Comparison of ENCODE assay signal across 8 cellular contexts in genomic region chr11:93921695-93922468, GRCh38.
A peak's percentile ranks its signal among the peaks of the same experiment; 100 is the strongest.
DNase-seq lines count a peak whose midpoint lies in the region; ATAC-seq and TF ChIP-seq lines count a peak whose summit lies in the region.

No MANE protein-coding gene starts in this region.

- peaks cover 3% of the 10 kb centered on the region for H3K27me3 ChIP-seq in adrenal gland

- no peak for TF ChIP-seq POLR2A in adrenal gland (IDR thresholded peaks at IDR 0.05)

- ATAC-seq in GM18517 (IDR thresholded peaks at IDR 0.05; ENCODE audit: unreplicated experiment) (peak; percentile 51), HG03354 (IDR thresholded peaks at IDR 0.05; ENCODE audit: poor library complexity, severe bottlenecking, unreplicated experiment) (peak; percentile 80)

- intact Hi-C loops in adrenal gland (cut with DNase I), result loop anchor here in 1 of 2 donors (10.0 kb wide), 2 partner anchors 493 to 583 kb away; no protein-coding TSS in a partner anchor

- H3K4me3 ChIP-seq in adrenal gland, result no peak overlapping the region

- no peaks in the 10 kb centered on the region for H3K36me3 ChIP-seq in adrenal gland (replicated peaks in 1 of 2)

- H3K27ac ChIP-seq in adrenal gland, result no peak overlapping the region

- DNase-seq in COR-L47 (lab: John Stamatoyannopoulos, UW), result peak; percentile 54
- DNase-seq in NCI-H524 (lab: John Stamatoyannopoulos, UW), result peak; percentile 39 to 64
- DNase-seq in adrenal gland, result peak; percentile 49 to 69 (median 55)
- peak; percentile 49 for DNase-seq in kidney glomerular epithelial cell (lab: John Stamatoyannopoulos, UW)
- no peak for DNase-seq in NK-92 treated with Interleukin-12 subunit alpha and Interleukin-12 subunit beta, amount 100 ng/mL, for 24 hours (lab: John Stamatoyannopoulos, UW)
- DNase-seq in middle frontal gyrus (ENCODE audit: extremely low spot score, low spot score), result no peak

- WGBS in adrenal gland, 4 donors, result 13 to 46% (median 33%) methylated on average over 6 to 7 of the region's 7 CpGs

- TF ChIP-seq CTCF in adrenal gland (IDR thresholded peaks at IDR 0.05), result peak; percentile 32 to 70 (median 63)

- no peaks in the 10 kb centered on the region for H3K9me3 ChIP-seq in adrenal gland (replicated peaks in 1 of 3)

- no peaks in the 10 kb centered on the region for H3K4me1 ChIP-seq in adrenal gland (replicated peaks in 1 of 2)

Comparison
In these comparisons a context has a peak if more than half of its experiments do, and no peak if none do; other contexts are left out.
1. DNase-seq: peak in COR-L47 (single experiment), NCI-H524 (2 of 2), adrenal gland (7 of 7) and kidney glomerular epithelial cell (single experiment); none in NK-92 treated with Interleukin-12 subunit alpha and Interleukin-12 subunit beta, amount 100 ng/mL, for 24 hours (single experiment) and middle frontal gyrus (single experiment).